8 cellular contexts compared by ENCODE assay signal in genomic region chr4:145099653-145100052, GRCh38. TPM values are rescaled to one million over a fixed set of nuclear protein-coding genes. Genes with fewer than 3 reads are reported as not detected.
DNase-seq lines count a peak whose midpoint lies in the region; ATAC-seq and TF ChIP-seq lines count a peak whose summit lies in the region.

No MANE protein-coding gene starts in this region.

- TF ChIP-seq CTCF in fibroblast of villous mesenchyme (IDR thresholded peaks at IDR 0.05; ENCODE audit: insufficient read depth, low read depth, low read length): no peak

- H3K4me3 ChIP-seq in SJSA1 (peak overlapping the region; percentile 75), fibroblast of villous mesenchyme (ENCODE audit: low read depth, low read length) (peak overlapping the region; percentile 87), subcutaneous abdominal adipose tissue (ENCODE audit: low read depth in 1 of 5, low read length in 5 of 5) (peak overlapping the region; percentile 73 to 94 (median 91))

- H3K4me1 Mint-ChIP-seq in activated T-cell treated with anti-CD3 and anti-CD28 coated beads, Interleukin-2, amount 50 U/mL, for 24 hours (ENCODE audit: low read depth): peaks cover 29% of the 10 kb centered on the region

- H3K4me3 Mint-ChIP-seq in activated T-cell treated with anti-CD3 and anti-CD28 coated beads, Interleukin-2, amount 50 U/mL, for 24 hours: peak overlapping the region; percentile 97

- H3K4me1 ChIP-seq in SJSA1 (replicated peaks) (peaks cover 6% of the 10 kb centered on the region), subcutaneous abdominal adipose tissue (ENCODE audit: control insufficient read depth in 5 of 5, insufficient read depth in 5 of 5, low read length in 5 of 5) (peaks cover 3 to 44% (median 36%) of the 10 kb centered on the region in 5 donors)

- H3K27ac ChIP-seq in SJSA1 (peak overlapping the region; percentile 93), subcutaneous abdominal adipose tissue (ENCODE audit: low read depth, low read length) (peak overlapping the region; percentile 90)

- no peaks in the 10 kb centered on the region for H3K27me3 ChIP-seq in SJSA1 (replicated peaks)
- no peaks in the 10 kb centered on the region for H3K27me3 ChIP-seq in subcutaneous abdominal adipose tissue (ENCODE audit: control insufficient read depth in 5 of 5, insufficient read depth in 4 of 5, low read length in 5 of 5)

- ATAC-seq in GM19395 (IDR thresholded peaks at IDR 0.05; ENCODE audit: unreplicated experiment): no peak
- no peak for ATAC-seq in HG03196 (IDR thresholded peaks at IDR 0.05; ENCODE audit: unreplicated experiment)

- H3K9me3 Mint-ChIP-seq in activated T-cell treated with anti-CD3 and anti-CD28 coated beads, Interleukin-2, amount 50 U/mL, for 24 hours: no peaks in the 10 kb centered on the region

- peaks cover 37% of the 10 kb centered on the region for H3K36me3 ChIP-seq in SJSA1
- peaks cover 6 to 14% (median 8%) of the 10 kb centered on the region in 5 donors for H3K36me3 ChIP-seq in subcutaneous abdominal adipose tissue (ENCODE audit: control insufficient read depth in 5 of 5, insufficient read depth in 5 of 5, low read length in 5 of 5)

- H3K9ac ChIP-seq in subcutaneous abdominal adipose tissue (ENCODE audit: low read length in 5 of 5): peak overlapping the region in 3 of 5 donors; percentile 83 to 86 (median 84)

- H3K36me3 Mint-ChIP-seq in activated T-cell treated with anti-CD3 and anti-CD28 coated beads, Interleukin-2, amount 50 U/mL, for 24 hours (ENCODE audit: low read depth): peaks cover 57% of the 10 kb centered on the region

- peak overlapping the region; percentile 98 for H3K27ac Mint-ChIP-seq in activated T-cell treated with anti-CD3 and anti-CD28 coated beads, Interleukin-2, amount 50 U/mL, for 24 hours

- DNase-seq in activated T-cell treated with anti-CD3 and anti-CD28 coated beads, Interleukin-2, amount 50 U/mL, for 24 hours: no peak
- DNase-seq in activated T-cell treated with anti-CD3 and anti-CD28 coated beads, Interleukin-2, amount 50 U/mL, for 1 hour: no peak
- DNase-seq in SJSA1 (ENCODE audit: low read depth in 1 of 2, low spot score in 2 of 2): peak in 1 of 2 experiments; percentile 11
- DNase-seq in fibroblast of villous mesenchyme (ENCODE audit: low read depth): no peak
- no peak for DNase-seq in activated CD8-positive, alpha-beta memory T cell treated with anti-CD3 and anti-CD28 coated beads, Interleukin-2, amount 50 U/mL, for 48 hours

- H3K27me3 Mint-ChIP-seq in activated T-cell treated with anti-CD3 and anti-CD28 coated beads, Interleukin-2, amount 50 U/mL, for 24 hours: no peaks in the 10 kb centered on the region

- H3K9me3 ChIP-seq in SJSA1 (replicated peaks) (no peaks in the 10 kb centered on the region), subcutaneous abdominal adipose tissue (ENCODE audit: control insufficient read depth in 5 of 5, low read length in 5 of 5) (no peaks in the 10 kb centered on the region)

RNA-seq across cellular contexts. Expression of gene ABCE1, which starts 1.5 kb away (rescaled TPM):
- 162 and 170 TPM in 2 replicates for total RNA-seq in SJSA1 (2014; rRNA removed; shearing (Covaris generic))
- 106 and 175 TPM in 2 replicates for total RNA-seq in fibroblast of villous mesenchyme

RNA-seq across cellular contexts. Expression of gene ANAPC10, which starts 1.7 kb away (rescaled TPM):
- total RNA-seq in SJSA1 (2014; rRNA removed; shearing (Covaris generic)): 28.5 and 57.1 TPM in 2 replicates
- total RNA-seq in fibroblast of villous mesenchyme: 27.7 and 41.5 TPM in 2 replicates
